Comparison of ENCODE assay signal across 11 cellular contexts in genomic region chr18:3456686-3457069, GRCh38. TPM values are rescaled to one million over a fixed set of nuclear protein-coding genes. Genes with fewer than 3 reads are reported as not detected.
DNase-seq lines count a peak whose midpoint lies in the region; ATAC-seq, FAIRE-seq and TF ChIP-seq lines count a peak whose summit lies in the region.
"Had no signal": no experiment of that assay in that cellular context is flagged by ENCODE, and none has a peak within 500 bp of the region (broad histone marks: within the 10 kb centered on the region; RNA-seq: fewer than 3 reads in every experiment).

No MANE protein-coding gene starts in this region.

- H3K4me1 ChIP-seq in HUES6 (ENCODE audit: control insufficient read depth, insufficient read depth, low read length) (peaks cover 47% of the 10 kb centered on the region), astrocyte (ENCODE audit: insufficient read depth, low read length) (peaks cover 50% of the 10 kb centered on the region), right lobe of liver (peaks cover 0 to 39% (median 11%) of the 10 kb centered on the region in 4 donors)

- no peak for DNase-seq in astrocyte (ENCODE audit: low read depth)
- DNase-seq in right lobe of liver, result no peak
- DNase-seq in caudate nucleus (lab: John Stamatoyannopoulos, UW), result no peak
- no peak for DNase-seq in hepatic stellate cell (ENCODE audit: low spot score)
- no peak for DNase-seq in activated CD8-positive, alpha-beta memory T cell treated with anti-CD3 and anti-CD28 coated beads, Interleukin-2, amount 50 U/mL, for 4 hours
- DNase-seq: GOT3; NK-92 treated with Interleukin-12 subunit alpha and Interleukin-12 subunit beta, amount 100 ng/mL, for 24 hours; WERI-Rb-1 had no signal

- H3K9ac ChIP-seq in HUES6 (ENCODE audit: low read length) (peak overlapping the region; percentile 46), astrocyte (ENCODE audit: low read length) (no peak overlapping the region)

- peaks cover 32% of the 10 kb centered on the region for H3K36me3 Mint-ChIP-seq in astrocyte (ENCODE audit: low read depth, unreplicated experiment)

- H4K20me1 ChIP-seq in astrocyte (ENCODE audit: insufficient read depth, low read length), result peaks cover 20% of the 10 kb centered on the region

- WGBS in right lobe of liver (ENCODE audit: insufficient coverage, low coverage, low lambda C conversion rate, missing lambda C conversion rate), result 9% methylated on average over 1 of the region's 1 CpG

- no peak overlapping the region for H2AFZ ChIP-seq in astrocyte (ENCODE audit: low read depth, low read length)

- TF ChIP-seq POLR2A in right lobe of liver (IDR thresholded peaks at IDR 0.05), result no peak

- H3K27me3 ChIP-seq in HUES6 (ENCODE audit: control insufficient read depth, insufficient read depth, low read length) (no peaks in the 10 kb centered on the region), astrocyte (ENCODE audit: insufficient read depth, low read length) (no peaks in the 10 kb centered on the region), right lobe of liver (no peaks in the 10 kb centered on the region)

- peaks cover 2% of the 10 kb centered on the region for H3K9me3 Mint-ChIP-seq in astrocyte (ENCODE audit: unreplicated experiment)

- intact Hi-C loops in right lobe of liver (cut with DNase I), result loop anchor here (10.0 kb wide), 2 partner anchors 138 to 208 kb away; no protein-coding TSS in a partner anchor

- H3K9me3 ChIP-seq in HUES6 (ENCODE audit: control insufficient read depth, insufficient read depth, low read depth, low read length) (no peaks in the 10 kb centered on the region), astrocyte (ENCODE audit: insufficient read depth, low read depth, low read length) (no peaks in the 10 kb centered on the region), right lobe of liver (no peaks in the 10 kb centered on the region)

- H3K36me3 ChIP-seq in HUES6 (ENCODE audit: control insufficient read depth, insufficient read depth, low read length) (peaks cover 61% of the 10 kb centered on the region), astrocyte (ENCODE audit: insufficient read depth, low read length) (peaks cover 28% of the 10 kb centered on the region), right lobe of liver (peaks cover 0 to 11% (median 1%) of the 10 kb centered on the region in 4 donors)

- H3K4me2 ChIP-seq in astrocyte (ENCODE audit: low read length), result no peak overlapping the region

- FAIRE-seq in astrocyte (lab: Jason Lieb, UNC), result no peak

- H3K27ac ChIP-seq in C4-2B (peak overlapping the region; percentile 79), HUES6 (ENCODE audit: low read depth, low read length) (peak overlapping the region; percentile 70), astrocyte (ENCODE audit: low read depth, low read length) (no peak overlapping the region), right lobe of liver (peak overlapping the region; percentile 99), caudate nucleus (ENCODE audit: low read depth, low read length) (no peak overlapping the region)
- H3K27ac ChIP-seq: WERI-Rb-1 had no signal

- H3K27me3 Mint-ChIP-seq in astrocyte (ENCODE audit: low read depth, unreplicated experiment), result no peaks in the 10 kb centered on the region

- ATAC-seq in right lobe of liver, result peak; percentile 33 to 72 (median 42)
- no peak for ATAC-seq in HG02588 (IDR thresholded peaks at IDR 0.05; ENCODE audit: unreplicated experiment)

- H3K27ac Mint-ChIP-seq in astrocyte (ENCODE audit: unreplicated experiment), result peak overlapping the region; percentile 92

- peaks cover 76% of the 10 kb centered on the region for H3K79me2 ChIP-seq in astrocyte (ENCODE audit: insufficient read depth, low read length)

- TF ChIP-seq CTCF in C4-2B (conservative IDR thresholded peaks at IDR 0.05) (no peak), astrocyte (IDR thresholded peaks at IDR 0.05; ENCODE audit: insufficient read depth, low read depth, low read length) (no peak), right lobe of liver (IDR thresholded peaks at IDR 0.05) (no peak)

- peaks cover 40% of the 10 kb centered on the region for H3K4me1 Mint-ChIP-seq in astrocyte (ENCODE audit: low read depth, unreplicated experiment)

- H3K4me3 ChIP-seq in HUES6 (ENCODE audit: low read depth, low read length), result peak overlapping the region; percentile 83; the same call in 1 of the 2 replicates
- no peak overlapping the region for H3K4me3 ChIP-seq in astrocyte (ENCODE audit: insufficient read depth, low read depth, low read length)
- no peak overlapping the region for H3K4me3 ChIP-seq in right lobe of liver

- H3K4me3 Mint-ChIP-seq in astrocyte (ENCODE audit: unreplicated experiment), result peak overlapping the region; percentile 95

RNA-seq across cellular contexts. Expression of gene TGIF1, which starts 6.7 kb away (rescaled TPM):
- total RNA-seq in astrocyte (110 and 128 TPM in 2 replicates), right lobe of liver (10 to 100 TPM; 11.3 to 41.4 (median 22.3) TPM)

Comparison
In these comparisons a context has a peak if more than half of its experiments do, and no peak if none do; other contexts are left out.
1. H3K27ac ChIP-seq: peak in C4-2B (single experiment), HUES6 (single experiment) and right lobe of liver (3 of 3); none in astrocyte (single experiment) and caudate nucleus (single experiment).